ENCODE assay signal across 10 cellular contexts in the genomic region with DNA sequence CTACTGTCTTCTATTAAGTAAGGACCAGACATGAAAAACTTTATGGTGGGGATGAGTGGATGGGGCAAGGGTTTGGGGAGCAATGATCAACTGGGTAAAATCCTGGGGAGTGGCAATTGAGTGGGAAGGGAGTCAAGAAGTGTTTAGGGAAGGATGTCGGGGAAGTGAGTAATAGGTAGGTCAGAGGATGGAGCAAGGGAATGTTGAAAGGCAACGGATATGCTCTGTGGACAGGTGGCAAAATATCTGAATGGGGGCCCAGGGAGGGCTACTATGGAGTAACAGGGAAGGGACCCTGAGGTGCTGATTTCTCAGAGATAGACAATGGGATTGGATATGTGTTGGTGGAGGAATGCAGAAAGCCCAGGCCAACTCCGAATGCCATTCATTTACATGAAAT. TPM values are rescaled to one million over a fixed set of nuclear protein-coding genes. Genes with fewer than 3 reads are reported as not detected.
DNase-seq lines count a peak whose midpoint lies in the region; ATAC-seq and TF ChIP-seq lines count a peak whose summit lies in the region.
"Had no signal": no experiment of that assay in that cellular context is flagged by ENCODE, and none has a peak within 500 bp of the region (broad histone marks: within the 10 kb centered on the region; RNA-seq: fewer than 3 reads in every experiment).

No MANE protein-coding gene starts in this region.

- 79 to 87% methylated on average over 3 of the region's 3 CpGs for WGBS in heart right ventricle, 2 donors
- WGBS in upper lobe of left lung, 2 donors = 71 to 73% methylated on average over 3 of the region's 3 CpGs

- POLR2A ChIA-PET in naive thymus-derived CD4-positive, alpha-beta T cell (lab: Charles Lee) = interaction anchor here (2.8 kb wide), 1 partner anchor 8 kb away, joined by 30 read pairs; no protein-coding TSS in a partner anchor

- peaks cover 0 to 73% (median 0%) of the 10 kb centered on the region in 5 donors for H3K27me3 Mint-ChIP-seq in naive thymus-derived CD4-positive, alpha-beta T cell

- peaks cover 42% of the 10 kb centered on the region for H3K4me1 ChIP-seq in left ventricle myocardium inferior
- peaks cover 6 to 45% (median 35%) of the 10 kb centered on the region in 9 donors for H3K4me1 ChIP-seq in heart right ventricle
- peaks cover 0 to 6% of the 10 kb centered on the region in 2 donors for H3K4me1 ChIP-seq in breast epithelium
- H3K4me1 ChIP-seq in naive thymus-derived CD4-positive, alpha-beta T cell (ENCODE audit: control insufficient read depth in 2 of 2, insufficient read depth in 2 of 2, low read length in 2 of 2) = peaks cover 16 to 22% of the 10 kb centered on the region in 2 donors
- H3K4me1 ChIP-seq in upper lobe of left lung = peaks cover 21 to 29% (median 26%) of the 10 kb centered on the region in 4 donors

- peak overlapping the region in 8 of 10 donors; percentile 5 to 73 (median 41) for H3K4me3 Mint-ChIP-seq in naive thymus-derived CD4-positive, alpha-beta T cell

- ATAC-seq in heart right ventricle (no peak), upper lobe of left lung (ENCODE audit: low FRiP score in 2 of 2) (no peak), GM18498 (IDR thresholded peaks at IDR 0.05; ENCODE audit: unreplicated experiment) (no peak), HG03175 (IDR thresholded peaks at IDR 0.05; ENCODE audit: unreplicated experiment) (no peak)
- no peak for ATAC-seq in naive thymus-derived CD4-positive, alpha-beta T cell

- peaks cover 17 to 54% (median 35%) of the 10 kb centered on the region in 7 donors for H3K4me1 Mint-ChIP-seq in naive thymus-derived CD4-positive, alpha-beta T cell

- peak overlapping the region; percentile 11 to 100 (median 81) for H3K27ac Mint-ChIP-seq in naive thymus-derived CD4-positive, alpha-beta T cell

- CTCF ChIA-PET in naive thymus-derived CD4-positive, alpha-beta T cell (lab: Charles Lee) = no interaction called here

- intact Hi-C loops in left ventricle myocardium inferior (cut with micrococcal nuclease) = no loop called here
- intact Hi-C loops in heart right ventricle (cut with DNase I) = loop anchor here in 2 of 10 donors (5.0 kb wide), 2 partner anchors 80 to 115 kb away; partner anchors contain the start of gene TMED10 (in 1 of the 2)
- intact Hi-C loops in breast epithelium (cut with DNase I; ENCODE audit: low total_unique reads) = no loop called here
- intact Hi-C loops in naive thymus-derived CD4-positive, alpha-beta T cell (cut with micrococcal nuclease) = loop anchor here in 1 of 2 donors (5.0 kb wide), 1 partner anchor 255 kb away; the partner anchor contains the start of gene EIF2B2

- DNase-seq in left ventricle myocardium inferior = no peak
- DNase-seq in heart right ventricle = no peak
- DNase-seq in breast epithelium (ENCODE audit: low spot score in 2 of 2) = no peak
- no peak for DNase-seq in naive thymus-derived CD4-positive, alpha-beta T cell
- no peak for DNase-seq in upper lobe of left lung
- DNase-seq in NCI-H1417 treated with DMSO at 0.1 percent for 48 hours (lab: John Stamatoyannopoulos, UW) = no peak
- DNase-seq: head of caudate nucleus, NCI-H82 had no signal

- H3K4me3 ChIP-seq in left ventricle myocardium inferior (no peak overlapping the region), heart right ventricle (no peak overlapping the region), breast epithelium (no peak overlapping the region), upper lobe of left lung (no peak overlapping the region)
- no peak overlapping the region for H3K4me3 ChIP-seq in naive thymus-derived CD4-positive, alpha-beta T cell (ENCODE audit: low read length)

- no peak for TF ChIP-seq CTCF in left ventricle myocardium inferior (IDR thresholded peaks at IDR 0.05; ENCODE audit: borderline replicate concordance)
- TF ChIP-seq CTCF in heart right ventricle (IDR thresholded peaks at IDR 0.05) = no peak
- TF ChIP-seq CTCF in breast epithelium (IDR thresholded peaks at IDR 0.05) = no peak
- TF ChIP-seq CTCF in upper lobe of left lung (IDR thresholded peaks at IDR 0.05) = no peak

- no peak for TF ChIP-seq POLR2A in breast epithelium (IDR thresholded peaks at IDR 0.05)
- TF ChIP-seq POLR2A in upper lobe of left lung (IDR thresholded peaks at IDR 0.05) = no peak

- H3K9me3 ChIP-seq in left ventricle myocardium inferior (replicated peaks) = no peaks in the 10 kb centered on the region
- H3K9me3 ChIP-seq in heart right ventricle = no peaks in the 10 kb centered on the region
- H3K9me3 ChIP-seq in breast epithelium = no peaks in the 10 kb centered on the region
- no peaks in the 10 kb centered on the region for H3K9me3 ChIP-seq in naive thymus-derived CD4-positive, alpha-beta T cell (ENCODE audit: control insufficient read depth in 2 of 3, low read length in 3 of 3)
- no peaks in the 10 kb centered on the region for H3K9me3 ChIP-seq in upper lobe of left lung

- H3K36me3 ChIP-seq in left ventricle myocardium inferior (no peaks in the 10 kb centered on the region), heart right ventricle (no peaks in the 10 kb centered on the region), breast epithelium (no peaks in the 10 kb centered on the region), upper lobe of left lung (no peaks in the 10 kb centered on the region)
- H3K36me3 ChIP-seq in naive thymus-derived CD4-positive, alpha-beta T cell (ENCODE audit: control insufficient read depth in 2 of 3, insufficient read depth in 3 of 3, low read length in 3 of 3) = no peaks in the 10 kb centered on the region

- no peaks in the 10 kb centered on the region for H3K27me3 ChIP-seq in left ventricle myocardium inferior (ENCODE audit: low read depth)
- no peaks in the 10 kb centered on the region for H3K27me3 ChIP-seq in heart right ventricle
- H3K27me3 ChIP-seq in breast epithelium = no peaks in the 10 kb centered on the region
- H3K27me3 ChIP-seq in naive thymus-derived CD4-positive, alpha-beta T cell (ENCODE audit: control insufficient read depth in 2 of 2, insufficient read depth in 2 of 2, low read length in 2 of 2) = peaks cover 0 to 3% of the 10 kb centered on the region in 2 donors
- H3K27me3 ChIP-seq in upper lobe of left lung = no peaks in the 10 kb centered on the region

- H3K36me3 Mint-ChIP-seq in naive thymus-derived CD4-positive, alpha-beta T cell = peaks cover 0 to under 1% (median 0%) of the 10 kb centered on the region in 5 donors

- peaks cover 0 to 7% (median 0%) of the 10 kb centered on the region in 11 donors for H3K9me3 Mint-ChIP-seq in naive thymus-derived CD4-positive, alpha-beta T cell

- no peak for TF ChIP-seq EP300 in upper lobe of left lung (IDR thresholded peaks at IDR 0.05)

- H3K27ac ChIP-seq in left ventricle myocardium inferior (replicated peaks) = peak overlapping the region; percentile 97
- peak overlapping the region in 5 of 10 donors; percentile 91 to 97 (median 95) for H3K27ac ChIP-seq in heart right ventricle
- peak overlapping the region; percentile 99 to 100 for H3K27ac ChIP-seq in breast epithelium
- no peak overlapping the region for H3K27ac ChIP-seq in naive thymus-derived CD4-positive, alpha-beta T cell (ENCODE audit: low read depth, low read length)
- peak overlapping the region in 3 of 4 donors; percentile 94 to 98 (median 96) for H3K27ac ChIP-seq in upper lobe of left lung

RNA-seq across cellular contexts. Expression of gene FOS, which starts 21.4 kb away (rescaled TPM):
- total RNA-seq in left ventricle myocardium inferior = 9.7 TPM
- 100 to 1,000 TPM in 3 of 10 donors, 10 to 100 TPM in 6, 1 to 10 TPM in 1; 9.3 to 173 (median 64.0) TPM for total RNA-seq in heart right ventricle
- polyA plus RNA-seq in heart right ventricle = 10 to 100 TPM; 17.3 to 49.9 TPM
- total RNA-seq in breast epithelium = 100 to 1,000 TPM; 398 to 629 (median 549) TPM
- total RNA-seq in naive thymus-derived CD4-positive, alpha-beta T cell = 1,000 to 10,000 TPM in 2 of 5 experiments, 10 to 100 TPM in 2, 1 to 10 TPM in 1; 9.4 to 4,557 (median 14.4) TPM
- polyA plus RNA-seq in naive thymus-derived CD4-positive, alpha-beta T cell = 10 to 100 TPM; 27.5 to 96.7 TPM
- total RNA-seq in upper lobe of left lung = 1,000 to 10,000 TPM in 1 of 6 donors, 100 to 1,000 TPM in 5; 386 to 1,146 (median 633) TPM
